In genomic region chr12:109738878-109739665, GRCh38 we compare ENCODE assay signal across 1 cellular context.
TF ChIP-seq lines count a peak whose summit lies in the region.

No MANE protein-coding gene starts in this region.

TF ChIP-seq in endothelial cell of umbilical vein, 7 proteins besides CTCF, POLR2A, EP300 and RAD21:
- no peak for TF ChIP-seq MYC (IDR thresholded peaks at IDR 0.05; ENCODE audit: low read depth, low read length)
- no peak for TF ChIP-seq MAX (IDR thresholded peaks at IDR 0.05; ENCODE audit: insufficient read depth, insufficient read length)
- no peak for TF ChIP-seq GATA2 (IDR thresholded peaks at IDR 0.05; ENCODE audit: insufficient read depth, insufficient read length, low read depth, low read length)
- TF ChIP-seq EZH2 (IDR thresholded peaks at IDR 0.05; ENCODE audit: borderline replicate concordance, low read depth, low read length, severe bottlenecking), result no peak
- TF ChIP-seq FOS (IDR thresholded peaks at IDR 0.05; ENCODE audit: borderline replicate concordance, insufficient read depth, low read length), result no peak
- TF ChIP-seq POLR2AphosphoS5 (IDR thresholded peaks at IDR 0.05; ENCODE audit: insufficient read depth, low read depth, low read length), result no peak
- TF ChIP-seq JUN (IDR thresholded peaks at IDR 0.05; ENCODE audit: borderline replicate concordance, insufficient read depth, insufficient read length, low read depth), result no peak
